1 cellular context compared by ENCODE assay signal in the genomic region with DNA sequence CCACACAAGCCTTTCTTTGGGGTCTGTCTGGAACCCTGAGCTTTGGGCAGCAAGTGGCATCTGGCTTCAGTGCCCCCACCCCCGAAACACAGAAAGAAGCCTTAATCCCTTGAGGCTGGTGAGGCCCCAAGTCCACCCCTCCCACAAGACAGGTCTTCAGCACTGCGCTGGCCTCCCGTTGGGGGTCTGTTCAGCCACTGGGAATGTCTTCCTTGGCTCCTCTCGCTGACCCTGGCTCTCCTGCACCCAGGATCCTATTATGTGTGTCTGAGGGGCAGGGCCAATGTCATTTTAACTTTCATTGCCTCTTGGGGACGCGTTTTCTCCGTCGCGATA.
TF ChIP-seq lines count a peak whose summit lies in the region.

No MANE protein-coding gene starts in this region.

TF ChIP-seq in GM23338, 12 proteins besides CTCF, POLR2A, EP300 and RAD21 (continued from another document):
- TF ChIP-seq ETS1 (IDR thresholded peaks at IDR 0.05) (no peak), ZNF114 (CRISPR knock-in tag; IDR thresholded peaks at IDR 0.05) (no peak)
- TF ChIP-seq, protein P1, sequence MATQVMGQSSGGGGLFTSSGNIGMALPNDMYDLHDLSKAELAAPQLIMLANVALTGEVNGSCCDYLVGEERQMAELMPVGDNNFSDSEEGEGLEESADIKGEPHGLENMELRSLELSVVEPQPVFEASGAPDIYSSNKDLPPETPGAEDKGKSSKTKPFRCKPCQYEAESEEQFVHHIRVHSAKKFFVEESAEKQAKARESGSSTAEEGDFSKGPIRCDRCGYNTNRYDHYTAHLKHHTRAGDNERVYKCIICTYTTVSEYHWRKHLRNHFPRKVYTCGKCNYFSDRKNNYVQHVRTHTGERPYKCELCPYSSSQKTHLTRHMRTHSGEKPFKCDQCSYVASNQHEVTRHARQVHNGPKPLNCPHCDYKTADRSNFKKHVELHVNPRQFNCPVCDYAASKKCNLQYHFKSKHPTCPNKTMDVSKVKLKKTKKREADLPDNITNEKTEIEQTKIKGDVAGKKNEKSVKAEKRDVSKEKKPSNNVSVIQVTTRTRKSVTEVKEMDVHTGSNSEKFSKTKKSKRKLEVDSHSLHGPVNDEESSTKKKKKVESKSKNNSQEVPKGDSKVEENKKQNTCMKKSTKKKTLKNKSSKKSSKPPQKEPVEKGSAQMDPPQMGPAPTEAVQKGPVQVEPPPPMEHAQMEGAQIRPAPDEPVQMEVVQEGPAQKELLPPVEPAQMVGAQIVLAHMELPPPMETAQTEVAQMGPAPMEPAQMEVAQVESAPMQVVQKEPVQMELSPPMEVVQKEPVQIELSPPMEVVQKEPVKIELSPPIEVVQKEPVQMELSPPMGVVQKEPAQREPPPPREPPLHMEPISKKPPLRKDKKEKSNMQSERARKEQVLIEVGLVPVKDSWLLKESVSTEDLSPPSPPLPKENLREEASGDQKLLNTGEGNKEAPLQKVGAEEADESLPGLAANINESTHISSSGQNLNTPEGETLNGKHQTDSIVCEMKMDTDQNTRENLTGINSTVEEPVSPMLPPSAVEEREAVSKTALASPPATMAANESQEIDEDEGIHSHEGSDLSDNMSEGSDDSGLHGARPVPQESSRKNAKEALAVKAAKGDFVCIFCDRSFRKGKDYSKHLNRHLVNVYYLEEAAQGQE (IDR thresholded peaks at IDR 0.05; ENCODE audit: unreplicated experiment): no peak
TF ChIP-seq in GM23338: peak in this region for 0.
